Comparison of ENCODE assay signal across 1 cellular context in the genomic region with DNA sequence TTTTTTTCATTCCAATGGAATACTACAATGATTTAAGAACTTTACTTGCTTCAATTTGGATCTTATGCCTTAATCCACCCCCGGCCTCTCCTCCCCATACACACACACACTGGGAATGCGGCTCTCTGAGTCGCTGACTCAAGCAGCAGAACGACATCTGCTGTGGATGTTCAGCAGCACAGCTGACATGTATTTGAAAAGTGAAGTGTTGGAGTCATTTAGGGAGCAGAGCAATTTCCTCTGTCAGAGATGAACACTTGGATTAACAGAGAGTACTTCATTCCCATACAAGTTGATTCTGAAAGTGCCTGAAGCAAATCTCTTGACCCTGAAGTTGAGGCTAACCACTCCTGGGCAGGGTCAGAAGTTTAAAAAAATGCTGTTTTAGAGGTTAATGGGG.
TF ChIP-seq lines count a peak whose summit lies in the region.

No MANE protein-coding gene starts in this region.

TF ChIP-seq in GM23338, 12 proteins besides CTCF, POLR2A, EP300 and RAD21 (continued from another document):
- TF ChIP-seq, protein P1, sequence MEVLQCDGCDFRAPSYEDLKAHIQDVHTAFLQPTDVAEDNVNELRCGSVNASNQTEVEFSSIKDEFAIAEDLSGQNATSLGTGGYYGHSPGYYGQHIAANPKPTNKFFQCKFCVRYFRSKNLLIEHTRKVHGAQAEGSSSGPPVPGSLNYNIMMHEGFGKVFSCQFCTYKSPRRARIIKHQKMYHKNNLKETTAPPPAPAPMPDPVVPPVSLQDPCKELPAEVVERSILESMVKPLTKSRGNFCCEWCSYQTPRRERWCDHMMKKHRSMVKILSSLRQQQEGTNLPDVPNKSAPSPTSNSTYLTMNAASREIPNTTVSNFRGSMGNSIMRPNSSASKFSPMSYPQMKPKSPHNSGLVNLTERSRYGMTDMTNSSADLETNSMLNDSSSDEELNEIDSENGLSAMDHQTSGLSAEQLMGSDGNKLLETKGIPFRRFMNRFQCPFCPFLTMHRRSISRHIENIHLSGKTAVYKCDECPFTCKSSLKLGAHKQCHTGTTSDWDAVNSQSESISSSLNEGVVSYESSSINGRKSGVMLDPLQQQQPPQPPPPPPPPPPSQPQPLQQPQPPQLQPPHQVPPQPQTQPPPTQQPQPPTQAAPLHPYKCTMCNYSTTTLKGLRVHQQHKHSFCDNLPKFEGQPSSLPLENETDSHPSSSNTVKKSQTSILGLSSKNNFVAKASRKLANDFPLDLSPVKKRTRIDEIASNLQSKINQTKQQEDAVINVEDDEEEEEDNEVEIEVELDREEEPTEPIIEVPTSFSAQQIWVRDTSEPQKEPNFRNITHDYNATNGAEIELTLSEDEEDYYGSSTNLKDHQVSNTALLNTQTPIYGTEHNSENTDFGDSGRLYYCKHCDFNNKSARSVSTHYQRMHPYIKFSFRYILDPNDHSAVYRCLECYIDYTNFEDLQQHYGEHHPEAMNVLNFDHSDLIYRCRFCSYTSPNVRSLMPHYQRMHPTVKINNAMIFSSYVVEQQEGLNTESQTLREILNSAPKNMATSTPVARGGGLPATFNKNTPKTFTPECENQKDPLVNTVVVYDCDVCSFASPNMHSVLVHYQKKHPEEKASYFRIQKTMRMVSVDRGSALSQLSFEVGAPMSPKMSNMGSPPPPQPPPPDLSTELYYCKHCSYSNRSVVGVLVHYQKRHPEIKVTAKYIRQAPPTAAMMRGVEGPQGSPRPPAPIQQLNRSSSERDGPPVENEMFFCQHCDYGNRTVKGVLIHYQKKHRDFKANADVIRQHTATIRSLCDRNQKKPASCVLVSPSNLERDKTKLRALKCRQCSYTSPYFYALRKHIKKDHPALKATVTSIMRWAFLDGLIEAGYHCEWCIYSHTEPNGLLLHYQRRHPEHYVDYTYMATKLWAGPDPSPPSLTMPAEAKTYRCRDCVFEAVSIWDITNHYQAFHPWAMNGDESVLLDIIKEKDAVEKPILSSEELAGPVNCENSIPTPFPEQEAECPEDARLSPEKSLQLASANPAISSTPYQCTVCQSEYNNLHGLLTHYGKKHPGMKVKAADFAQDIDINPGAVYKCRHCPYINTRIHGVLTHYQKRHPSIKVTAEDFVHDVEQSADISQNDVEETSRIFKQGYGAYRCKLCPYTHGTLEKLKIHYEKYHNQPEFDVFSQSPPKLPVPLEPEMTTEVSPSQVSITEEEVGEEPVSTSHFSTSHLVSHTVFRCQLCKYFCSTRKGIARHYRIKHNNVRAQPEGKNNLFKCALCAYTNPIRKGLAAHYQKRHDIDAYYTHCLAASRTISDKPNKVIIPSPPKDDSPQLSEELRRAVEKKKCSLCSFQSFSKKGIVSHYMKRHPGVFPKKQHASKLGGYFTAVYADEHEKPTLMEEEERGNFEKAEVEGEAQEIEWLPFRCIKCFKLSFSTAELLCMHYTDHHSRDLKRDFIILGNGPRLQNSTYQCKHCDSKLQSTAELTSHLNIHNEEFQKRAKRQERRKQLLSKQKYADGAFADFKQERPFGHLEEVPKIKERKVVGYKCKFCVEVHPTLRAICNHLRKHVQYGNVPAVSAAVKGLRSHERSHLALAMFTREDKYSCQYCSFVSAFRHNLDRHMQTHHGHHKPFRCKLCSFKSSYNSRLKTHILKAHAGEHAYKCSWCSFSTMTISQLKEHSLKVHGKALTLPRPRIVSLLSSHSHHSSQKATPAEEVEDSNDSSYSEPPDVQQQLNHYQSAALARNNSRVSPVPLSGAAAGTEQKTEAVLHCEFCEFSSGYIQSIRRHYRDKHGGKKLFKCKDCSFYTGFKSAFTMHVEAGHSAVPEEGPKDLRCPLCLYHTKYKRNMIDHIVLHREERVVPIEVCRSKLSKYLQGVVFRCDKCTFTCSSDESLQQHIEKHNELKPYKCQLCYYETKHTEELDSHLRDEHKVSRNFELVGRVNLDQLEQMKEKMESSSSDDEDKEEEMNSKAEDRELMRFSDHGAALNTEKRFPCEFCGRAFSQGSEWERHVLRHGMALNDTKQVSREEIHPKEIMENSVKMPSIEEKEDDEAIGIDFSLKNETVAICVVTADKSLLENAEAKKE (CRISPR knock-in tag; IDR thresholded peaks at IDR 0.05), result no peak
- TF ChIP-seq JUNB (IDR thresholded peaks at IDR 0.05; ENCODE audit: unreplicated experiment) (no peak), ZNF331 (CRISPR knock-in tag; IDR thresholded peaks at IDR 0.05; ENCODE audit: low read depth) (no peak), EZH2 (IDR thresholded peaks at IDR 0.05; ENCODE audit: low read depth, unreplicated experiment) (no peak)
